In genomic region chr13:108679989-108680388, GRCh38 we compare ENCODE assay signal across 27 cellular contexts.
"Had no signal": no experiment of that assay in that cellular context is flagged by ENCODE, and none has a peak within 500 bp of the region (broad histone marks: within the 10 kb centered on the region; RNA-seq: fewer than 3 reads in every experiment).

No MANE protein-coding gene starts in this region.

- ATAC-seq: activated CD8-positive, alpha-beta T cell treated with anti-CD3 and anti-CD28 coated beads for 36 hours; activated T-cell treated with anti-CD3 and anti-CD28 coated beads, Interleukin-2, amount 50 U/mL, for 72 hours; activated T-helper 17 cell treated with anti-CD3 and anti-CD28 coated beads, Interleukin-2, amount 50 U/mL, for 72 hours; Right ventricle myocardium inferior had no signal

- DNase-seq: activated CD4-positive, alpha-beta T cell treated with anti-CD3 and anti-CD28 coated beads, Interleukin-2, amount 10 ng/mL, durations not matched to agents 24 days and 14 days; activated CD4-positive, alpha-beta T cell treated with anti-CD3 and anti-CD28 coated beads, Interleukin-2, amount 50 U/mL, for 4 hours; activated CD8-positive, alpha-beta T cell treated with anti-CD3 and anti-CD28 coated beads for 36 hours; activated effector memory CD4-positive, alpha-beta T cell treated with anti-CD3 and anti-CD28 coated beads, Interleukin-2, amount 50 U/mL, for 16 hours; activated naive CD4-positive, alpha-beta T cell; activated naive CD4-positive, alpha-beta T cell treated with anti-CD3 and anti-CD28 coated beads, Interleukin-2, amount 50 U/mL, for 16 hours; activated naive CD8-positive, alpha-beta T cell treated with anti-CD3 and anti-CD28 coated beads for 36 hours; activated T-cell treated with anti-CD3 and anti-CD28 coated beads, Interleukin-2, amount 50 U/mL, for 1 hour; activated T-cell treated with anti-CD3 and anti-CD28 coated beads, Interleukin-2, amount 50 U/mL, for 72 hours; amniotic stem cell; aorta; brain microvascular endothelial cell; central memory CD4-positive, alpha-beta T cell; Kasumi-1; MG63; NCI-H1048; NCI-H1417; NCI-H146; NCI-H1930; NCI-H2081 treated with DMSO at 0.1 percent for 48 hours; NCI-H2171 treated with DMSO at 0.1 percent for 48 hours; NCI-H2227 treated with DMSO at 0.1 percent for 48 hours; NCI-H524 treated with DMSO at 0.1 percent for 48 hours; PC-9; SIG-M5 had no signal
